In genomic region chr14:71523630-71524320, GRCh38 we compare ENCODE assay signal across 8 cellular contexts.
DNase-seq lines count a peak whose midpoint lies in the region; ATAC-seq, FAIRE-seq and TF ChIP-seq lines count a peak whose summit lies in the region.

No MANE protein-coding gene starts in this region.

- H3K27me3 ChIP-seq in adipocyte (replicated peaks; ENCODE audit: control insufficient read depth, insufficient read depth, low read length) (no peaks in the 10 kb centered on the region), ovary (no peaks in the 10 kb centered on the region)

- 91 to 94% (median 93%) methylated on average over 2 of the region's 2 CpGs for WGBS in ovary, 3 donors

- H3K27ac ChIP-seq in ovary: no peak overlapping the region

- DNase-seq in GM12865 (ENCODE audit: low read depth) (peak; percentile 84), adipocyte (ENCODE audit: low read depth) (peak; percentile 70), urothelium cell line (ENCODE audit: low spot score) (no peak), ovary (no peak), NCI-H1417 treated with DMSO at 0.1 percent for 48 hours (lab: John Stamatoyannopoulos, UW) (no peak)
- DNase-seq in stimulated activated CD4-positive, alpha-beta T cell treated with anti-CD3 and anti-CD28 coated beads, Interleukin-12 subunit alpha, Interleukin-12 subunit beta, amount 100 ng/mL, for 4 hours: no peak

- no peak overlapping the region for H3K9ac ChIP-seq in adipocyte (ENCODE audit: low read length)

- H3K4me3 ChIP-seq in GM12865 (ENCODE audit: low read depth, low read length) (peak overlapping the region; percentile 44), adipocyte (ENCODE audit: low read length) (no peak overlapping the region), ovary (no peak overlapping the region)

- H3K9me3 ChIP-seq in adipocyte (ENCODE audit: control insufficient read depth, low read length): no peaks in the 10 kb centered on the region
- H3K9me3 ChIP-seq in ovary: no peaks in the 10 kb centered on the region

- ATAC-seq in GM19467 (IDR thresholded peaks at IDR 0.05; ENCODE audit: unreplicated experiment): peak; percentile 73
- peak; percentile 41 for ATAC-seq in HG03060 (IDR thresholded peaks at IDR 0.05; ENCODE audit: low read depth, unreplicated experiment)

- no peak for TF ChIP-seq POLR2A in ovary (IDR thresholded peaks at IDR 0.05)

- intact Hi-C loops in ovary (cut with DNase I): no loop called here

- no peak for TF ChIP-seq EP300 in ovary (IDR thresholded peaks at IDR 0.05)

- H3K36me3 ChIP-seq in adipocyte (ENCODE audit: control insufficient read depth, insufficient read depth, low read length, severe bottlenecking) (no peaks in the 10 kb centered on the region), ovary (no peaks in the 10 kb centered on the region)

- H3K4me1 ChIP-seq in adipocyte (ENCODE audit: control insufficient read depth, insufficient read depth, low read length) (no peaks in the 10 kb centered on the region), ovary (ENCODE audit: insufficient read depth) (no peaks in the 10 kb centered on the region)

- no peak for FAIRE-seq in urothelium cell line (lab: Jason Lieb, UNC)

- TF ChIP-seq CTCF in GM12865 (IDR thresholded peaks at IDR 0.05; ENCODE audit: insufficient read depth, low read depth, low read length, missing control alignments) (no peak), ovary (IDR thresholded peaks at IDR 0.05) (no peak)

Comparison
In these comparisons a context has a peak if more than half of its experiments do, and no peak if none do; other contexts are left out.
1. DNase-seq: peak in GM12865 (single experiment) and adipocyte (single experiment); none in urothelium cell line (single experiment), stimulated activated CD4-positive, alpha-beta T cell treated with anti-CD3 and anti-CD28 coated beads, Interleukin-12 subunit alpha, Interleukin-12 subunit beta, amount 100 ng/mL, for 4 hours (single experiment), ovary (0 of 5) and NCI-H1417 treated with DMSO at 0.1 percent for 48 hours (single experiment).